Comparison of ENCODE assay signal across 11 cellular contexts in genomic region chr15:63015618-63016017, GRCh38. TPM values are rescaled to one million over a fixed set of nuclear protein-coding genes. Genes with fewer than 3 reads are reported as not detected.
DNase-seq lines count a peak whose midpoint lies in the region; TF ChIP-seq lines count a peak whose summit lies in the region.
"Had no signal": no experiment of that assay in that cellular context is flagged by ENCODE, and none has a peak within 500 bp of the region (broad histone marks: within the 10 kb centered on the region; RNA-seq: fewer than 3 reads in every experiment).

No MANE protein-coding gene starts in this region.

- H4K91ac ChIP-seq in mesenchymal stem cell (ENCODE audit: low read length), result no peak overlapping the region

- H3K14ac ChIP-seq in mesenchymal stem cell (ENCODE audit: low read length in 2 of 2), result no peak overlapping the region

- H3K79me1 ChIP-seq in mesenchymal stem cell (replicated peaks; ENCODE audit: low read length, poor library complexity, severe bottlenecking), result no peaks in the 10 kb centered on the region

- no peak overlapping the region for H3K27ac ChIP-seq in mesenchymal stem cell (ENCODE audit: low read length, poor library complexity, severe bottlenecking)

- no peak overlapping the region for H2BK12ac ChIP-seq in mesenchymal stem cell (ENCODE audit: low read length in 2 of 2)

- H3K9me3 ChIP-seq in Loucy (ENCODE audit: insufficient read depth, low read depth, low read length) (no peaks in the 10 kb centered on the region), mesenchymal stem cell (ENCODE audit: control insufficient read depth, low read length) (peaks cover 3% of the 10 kb centered on the region)
- H3K9me3 ChIP-seq: thyroid gland had no signal

- DNase-seq in AG08395 (ENCODE audit: low spot score) (peak; percentile 83), epithelial cell of esophagus (ENCODE audit: low read depth) (peak; percentile 59), mesenchymal stem cell (peak; percentile 76), NCI-H510A treated with DMSO at 0.1 percent for 48 hours (lab: John Stamatoyannopoulos, UW) (no peak), GM19238 (ENCODE audit: insufficient read length, low spot score) (no peak)
- DNase-seq in activated CD4-positive, CD25-positive, alpha-beta regulatory T cell (lab: John Stamatoyannopoulos, UW), result no peak
- no peak for DNase-seq in stimulated activated naive CD4-positive, alpha-beta T cell treated with Interleukin-2 at 50 U/mL for 16 hours (lab: John Stamatoyannopoulos, UW)
- DNase-seq: NCI-H187 had no signal

- no peaks in the 10 kb centered on the region for H3K27me3 ChIP-seq in Loucy (ENCODE audit: insufficient read depth, low read length, poor library complexity, severe bottlenecking)
- no peaks in the 10 kb centered on the region for H3K27me3 ChIP-seq in mesenchymal stem cell (ENCODE audit: control insufficient read depth in 1 of 2, insufficient read depth in 1 of 2, low read length in 2 of 2)
- H3K27me3 ChIP-seq: thyroid gland had no signal

- no peaks in the 10 kb centered on the region for H3K79me2 ChIP-seq in Loucy (ENCODE audit: insufficient read depth, low read length)

- H3K4me2 ChIP-seq in Loucy (ENCODE audit: low read depth, low read length, poor library complexity, severe bottlenecking) (peak overlapping the region; percentile 12), mesenchymal stem cell (ENCODE audit: low read length, poor library complexity, severe bottlenecking) (no peak overlapping the region)

- H2AFZ ChIP-seq in Loucy (ENCODE audit: low read length) (peak overlapping the region; percentile 64; the same call in 1 of the 2 replicates), mesenchymal stem cell (ENCODE audit: low read depth, low read length) (no peak overlapping the region)

- no peak overlapping the region for H3K23ac ChIP-seq in mesenchymal stem cell (ENCODE audit: low read length in 2 of 2)

- TF ChIP-seq CTCF in Loucy (conservative IDR thresholded peaks at IDR 0.05; ENCODE audit: low read length), result no peak
- no peak for TF ChIP-seq CTCF in epithelial cell of esophagus (IDR thresholded peaks at IDR 0.05; ENCODE audit: insufficient read depth, low read depth, low read length, missing control alignments)

- WGBS in mesenchymal stem cell, result 0% methylated on average over 1 of the region's 1 CpG

- H3F3A ChIP-seq in Loucy (ENCODE audit: low read depth), result no peaks in the 10 kb centered on the region

- H4K8ac ChIP-seq in mesenchymal stem cell (ENCODE audit: low read length), result no peak overlapping the region

- no peak overlapping the region for H2BK120ac ChIP-seq in mesenchymal stem cell (ENCODE audit: low read depth, low read length)

- H3K36me3 ChIP-seq in Loucy (ENCODE audit: insufficient read depth, low read length) (no peaks in the 10 kb centered on the region), mesenchymal stem cell (ENCODE audit: control insufficient read depth in 1 of 2, insufficient read depth in 2 of 2, low read depth in 1 of 2, low read length in 2 of 2) (no peaks in the 10 kb centered on the region)
- H3K36me3 ChIP-seq: thyroid gland had no signal

- no peak overlapping the region for H3K18ac ChIP-seq in mesenchymal stem cell (ENCODE audit: low read depth in 1 of 2, low read length in 2 of 2)

- H3K4me3 ChIP-seq in Loucy (ENCODE audit: low read length, poor library complexity, severe bottlenecking) (no peak overlapping the region), epithelial cell of esophagus (ENCODE audit: low read length) (no peak overlapping the region), mesenchymal stem cell (ENCODE audit: insufficient read depth in 1 of 2, low read depth in 1 of 2, low read length in 2 of 2) (peak overlapping the region in 1 of 2 experiments; percentile 10)
- H3K4me3 ChIP-seq: skin epidermis, thyroid gland had no signal

- peaks cover 13% of the 10 kb centered on the region for H3K4me1 ChIP-seq in Loucy (ENCODE audit: insufficient read depth, low read length, poor library complexity, severe bottlenecking)
- peaks cover 31% of the 10 kb centered on the region for H3K4me1 ChIP-seq in mesenchymal stem cell (ENCODE audit: control insufficient read depth, insufficient read depth, low read depth, low read length)
- H3K4me1 ChIP-seq: thyroid gland had no signal

- H3K4ac ChIP-seq in mesenchymal stem cell (ENCODE audit: low read depth in 1 of 2, low read length in 2 of 2), result peak overlapping the region in 1 of 2 experiments; percentile 54

- no peaks in the 10 kb centered on the region for H4K20me1 ChIP-seq in Loucy (ENCODE audit: insufficient read depth, low read length, poor library complexity, severe bottlenecking)

- H2BK15ac ChIP-seq in mesenchymal stem cell (ENCODE audit: low read depth, poor library complexity, severe bottlenecking), result no peak overlapping the region

- no peak overlapping the region for H2AK5ac ChIP-seq in mesenchymal stem cell (ENCODE audit: low read length, severe bottlenecking)

- H3K9me2 ChIP-seq in Loucy (replicated peaks; ENCODE audit: low read depth, low read length), result no peaks in the 10 kb centered on the region

- no peak overlapping the region for H2BK5ac ChIP-seq in mesenchymal stem cell (ENCODE audit: low read depth, low read length, poor library complexity, severe bottlenecking)

- H3K9ac ChIP-seq in Loucy (ENCODE audit: low read depth, low read length, poor library complexity, severe bottlenecking) (no peak overlapping the region), mesenchymal stem cell (ENCODE audit: low read length) (peak overlapping the region; percentile 73)

RNA-seq across cellular contexts. Expression of gene TPM1, which starts 26.9 kb away (rescaled TPM):
- 825 TPM for polyA plus RNA-seq in mesenchymal stem cell (2013, experiment 1 of 2)
- polyA plus RNA-seq in mesenchymal stem cell (2013, experiment 2 of 2), result 826 TPM

Comparison
In these comparisons a context has a peak if more than half of its experiments do, and no peak if none do; other contexts are left out.
1. DNase-seq: peak in AG08395 (single experiment), epithelial cell of esophagus (single experiment) and mesenchymal stem cell (single experiment); none in activated CD4-positive, CD25-positive, alpha-beta regulatory T cell (0 of 4), stimulated activated naive CD4-positive, alpha-beta T cell treated with Interleukin-2 at 50 U/mL for 16 hours (single experiment), NCI-H510A treated with DMSO at 0.1 percent for 48 hours (single experiment) and GM19238 (single experiment).